In genomic region chr7:98240961-98241673, GRCh38 we compare ENCODE assay signal across 9 cellular contexts. TPM values are rescaled to one million over a fixed set of nuclear protein-coding genes. Genes with fewer than 3 reads are reported as not detected.
DNase-seq lines count a peak whose midpoint lies in the region; ATAC-seq, FAIRE-seq and TF ChIP-seq lines count a peak whose summit lies in the region.
"Had no signal": no experiment of that assay in that cellular context is flagged by ENCODE, and none has a peak within 500 bp of the region (broad histone marks: within the 10 kb centered on the region; RNA-seq: fewer than 3 reads in every experiment).

No MANE protein-coding gene starts in this region.

- POLR2A ChIA-PET in A549 (lab: Yijun Ruan, JAX): no interaction called here

- H3K4me3 Mint-ChIP-seq in glutamatergic neuron (ENCODE audit: unreplicated experiment): no peak overlapping the region

- 42% methylated on average over 14 of the region's 19 CpGs for WGBS in A549 (ENCODE audit: missing lambda C conversion rate)
- WGBS in sigmoid colon, 2 donors: 64 to 74% methylated on average over 19 of the region's 19 CpGs

- peaks cover 6% of the 10 kb centered on the region for H3K36me3 Mint-ChIP-seq in glutamatergic neuron (ENCODE audit: unreplicated experiment)

- H3K36me3 ChIP-seq in sigmoid colon: peaks cover 0 to 82% (median 25%) of the 10 kb centered on the region in 4 donors
- H3K36me3 ChIP-seq: HAP-1 had no signal

- FAIRE-seq in A549 (lab: Jason Lieb, UNC): peak; percentile 43

- H3K4me1 ChIP-seq in A549: no peaks in the 10 kb centered on the region
- H3K4me1 ChIP-seq in sigmoid colon: no peaks in the 10 kb centered on the region
- H3K4me1 ChIP-seq: HAP-1 had no signal

- H3K9me3 Mint-ChIP-seq in glutamatergic neuron (ENCODE audit: unreplicated experiment): peaks cover 3% of the 10 kb centered on the region

- H3K27me3 ChIP-seq in sigmoid colon: no peaks in the 10 kb centered on the region

- TF ChIP-seq EP300 in A549 (IDR thresholded peaks at IDR 0.05) (no peak), sigmoid colon (IDR thresholded peaks at IDR 0.05) (no peak)

- H3K9me3 ChIP-seq in A549 (no peaks in the 10 kb centered on the region), sigmoid colon (no peaks in the 10 kb centered on the region)
- H3K9me3 ChIP-seq: HAP-1 had no signal

- intact Hi-C loops in sigmoid colon (cut with DNase I): no loop called here

- CTCF ChIA-PET in A549 (lab: Yijun Ruan, JAX): interaction anchor here (0.7 to 3.8 kb wide), 6 partner anchors 8 to 389 kb away, joined by 3 to 10 read pairs (median 5); no protein-coding TSS in a partner anchor

- DNase-seq in A549 (ENCODE audit: low read depth in 1 of 2, low spot score in 1 of 2) (peak; percentile 51 to 81), GM03348 (ENCODE audit: low spot score) (peak; percentile 80), HUDEP-2 (lab: John Stamatoyannopoulos, UW; ENCODE audit: unreplicated experiment in 76 of 76) (peak in 40 of 76 experiments; percentile 0 to 65 (median 29)), glutamatergic neuron (peak; percentile 81), sigmoid colon (no peak)
- DNase-seq in activated CD4-positive, alpha-beta T cell treated with anti-CD3 and anti-CD28 coated beads, Interleukin-2, amount 50 U/mL, for 1 hour: peak; percentile 15

- TF ChIP-seq POLR2A in A549 (IDR thresholded peaks at IDR 0.05; ENCODE audit: low read length) (no peak), sigmoid colon (IDR thresholded peaks at IDR 0.05) (no peak)

- no peaks in the 10 kb centered on the region for H3K27me3 Mint-ChIP-seq in glutamatergic neuron (ENCODE audit: unreplicated experiment)

- H3K4me2 ChIP-seq in A549: no peak overlapping the region

- H3K4me3 ChIP-seq in A549 (no peak overlapping the region), sigmoid colon (no peak overlapping the region)
- H3K4me3 ChIP-seq: HAP-1 had no signal

- no peak overlapping the region for H3K27ac ChIP-seq in A549
- no peak overlapping the region for H3K27ac ChIP-seq in sigmoid colon

- H3K27ac Mint-ChIP-seq in glutamatergic neuron (ENCODE audit: unreplicated experiment): peak overlapping the region; percentile 12

- peak; percentile 49 to 70 for TF ChIP-seq RAD21 in A549 (conservative IDR thresholded peaks at IDR 0.05 in 1 of 2, IDR thresholded peaks at IDR 0.05 in 1 of 2)

- peak; percentile 62 for TF ChIP-seq CTCF in A549 (IDR thresholded peaks at IDR 0.05)
- peak; percentile 83 for TF ChIP-seq CTCF in glutamatergic neuron (IDR thresholded peaks at IDR 0.05; ENCODE audit: partially characterized antibody, unreplicated experiment)
- peak in 3 of 4 experiments; percentile 39 to 56 (median 52) for TF ChIP-seq CTCF in sigmoid colon (IDR thresholded peaks at IDR 0.05)

- H3K4me1 Mint-ChIP-seq in glutamatergic neuron (ENCODE audit: low read depth, unreplicated experiment): no peaks in the 10 kb centered on the region

- ATAC-seq in A549 (peak; percentile 75 to 89), GM19452 (IDR thresholded peaks at IDR 0.05; ENCODE audit: unreplicated experiment) (no peak), GM18907 (IDR thresholded peaks at IDR 0.05; ENCODE audit: unreplicated experiment) (no peak)

TF ChIP-seq in A549, 52 proteins besides CTCF, POLR2A, EP300 and RAD21:
- no peak for TF ChIP-seq KDM1A (IDR thresholded peaks at IDR 0.05; ENCODE audit: low read depth)
- TF ChIP-seq CEBPB (IDR thresholded peaks at IDR 0.05): no peak
- no peak for TF ChIP-seq GATA3 (IDR thresholded peaks at IDR 0.05; ENCODE audit: borderline replicate concordance)
- TF ChIP-seq SMC3 (IDR thresholded peaks at IDR 0.05): peak; percentile 46
- no peak for TF ChIP-seq CHD4 (IDR thresholded peaks at IDR 0.05; ENCODE audit: borderline replicate concordance)
- no peak for TF ChIP-seq EHF (CRISPR knock-in tag; IDR thresholded peaks at IDR 0.05)

RNA-seq across cellular contexts. Expression of gene TECPR1, which starts 10.9 kb away (rescaled TPM):
- polyA plus RNA-seq in A549 (2011; rRNA removed) (2.5 TPM in 2 replicates), A549 (2017; fragmentation: RNase III; extraction: RNeasy Plus Mini Kit Qiagen cat#74134 plus additional on column Dnase treatment) (8.4 to 11.2 TPM (median 11.1 TPM) in 3 replicates), sigmoid colon (10 to 100 TPM; 10.2 to 32.5 (median 12.6) TPM)
- 2.8 and 3.8 TPM in 2 replicates for polyA plus RNA-seq in A549 (2012; cell fraction: cytosol; rRNA removed)
- polyA plus RNA-seq in A549 (2012; cell fraction: nucleus; rRNA removed): 14.1 and 21.5 TPM in 2 replicates
- polyA minus RNA-seq in A549 (2011; rRNA and poly(A)+ RNA removed): 2.9 and 4.4 TPM in 2 replicates
- total RNA-seq in glutamatergic neuron (ENCODE audit: unreplicated experiment) (174 TPM), sigmoid colon (10 to 100 TPM in 3 of 4 donors, 1 to 10 TPM in 1; 7.7 to 38.2 (median 18.2) TPM)

RNA-seq across cellular contexts. Expression of gene BHLHA15, which starts 29.9 kb away (rescaled TPM):
- polyA plus RNA-seq in A549 (2011; rRNA removed) (0.15 and 0.30 TPM in 2 replicates), A549 (2017; fragmentation: RNase III; extraction: RNeasy Plus Mini Kit Qiagen cat#74134 plus additional on column Dnase treatment) (0.23 to 0.34 TPM in 2 of 3 replicates, not detected in the other), sigmoid colon (1 to 10 TPM in 2 of 3 donors, not detected in 1; 1.2 to 1.4 TPM)
- 0.10 TPM in 1 of 2 replicates, not detected in the other for polyA plus RNA-seq in A549 (2012; cell fraction: cytosol; rRNA removed)
- 0.23 and 0.24 TPM in 2 replicates for polyA plus RNA-seq in A549 (2012; cell fraction: nucleus; rRNA removed)
- polyA minus RNA-seq in A549 (2011; rRNA and poly(A)+ RNA removed): 0.39 and 0.45 TPM in 2 replicates
- total RNA-seq in glutamatergic neuron (ENCODE audit: unreplicated experiment) (not detected), sigmoid colon (not detected)

RNA-seq across cellular contexts. Expression of gene BRI3, which starts 40.4 kb away (rescaled TPM):
- polyA plus RNA-seq in A549 (2011; rRNA removed) (61.0 and 68.3 TPM in 2 replicates), A549 (2017; fragmentation: RNase III; extraction: RNeasy Plus Mini Kit Qiagen cat#74134 plus additional on column Dnase treatment) (60.8 to 73.0 TPM (median 61.5 TPM) in 3 replicates), sigmoid colon (100 to 1,000 TPM; 150 to 344 (median 339) TPM)
- 67.0 and 79.0 TPM in 2 replicates for polyA plus RNA-seq in A549 (2012; cell fraction: cytosol; rRNA removed)
- 29.3 and 35.6 TPM in 2 replicates for polyA plus RNA-seq in A549 (2012; cell fraction: nucleus; rRNA removed)
- polyA minus RNA-seq in A549 (2011; rRNA and poly(A)+ RNA removed): 49.2 and 51.8 TPM in 2 replicates
- total RNA-seq in glutamatergic neuron (ENCODE audit: unreplicated experiment) (176 TPM), sigmoid colon (10 to 100 TPM; 44.9 to 61.8 (median 48.4) TPM)

Comparison
In these comparisons a context has a peak if more than half of its experiments do, and no peak if none do; other contexts are left out.
1. ATAC-seq: peak in A549 (2 of 2); none in GM19452 (single experiment) and GM18907 (single experiment).
2. Peak in every context shown above with its lines, with median percentiles within 50 percentile points of each other: CTCF ChIP-seq.